In the genomic region with DNA sequence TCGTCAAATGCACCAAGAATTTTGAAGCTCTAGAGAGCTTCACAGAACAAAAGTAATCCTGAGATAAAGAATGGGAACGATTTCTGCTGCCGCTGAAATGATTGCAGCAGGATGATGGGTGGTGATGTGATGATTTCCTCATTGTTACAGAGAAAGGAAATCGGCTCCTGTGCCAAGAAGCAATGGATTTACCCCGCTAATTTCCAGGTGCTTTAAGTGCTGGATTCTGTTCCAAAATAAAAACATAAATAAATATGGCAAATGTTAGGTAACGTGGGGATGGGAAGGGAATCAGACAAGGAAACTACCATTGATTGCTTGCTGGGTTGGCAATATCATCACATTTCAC, we compare ENCODE assay signal across 19 cellular contexts.
DNase-seq lines count a peak whose midpoint lies in the region; ATAC-seq and TF ChIP-seq lines count a peak whose summit lies in the region.
"Had no signal": no experiment of that assay in that cellular context is flagged by ENCODE, and none has a peak within 500 bp of the region (broad histone marks: within the 10 kb centered on the region; RNA-seq: fewer than 3 reads in every experiment).

No MANE protein-coding gene starts in this region.

- no peaks in the 10 kb centered on the region for H3K36me3 Mint-ChIP-seq in WTC11
- no peaks in the 10 kb centered on the region for H3K36me3 Mint-ChIP-seq in neural progenitor cell
- H3K36me3 Mint-ChIP-seq: IgD-negative memory B cell had no signal

- H3K4me1 ChIP-seq in neural progenitor cell = peaks cover 16% of the 10 kb centered on the region
- H3K4me1 ChIP-seq: Caco-2, Peyer's patch had no signal

- no peaks in the 10 kb centered on the region for H3K79me2 ChIP-seq in neural progenitor cell (ENCODE audit: low read depth)

- H3K4me3 Mint-ChIP-seq in WTC11 (no peak overlapping the region), neural progenitor cell (no peak overlapping the region)
- H3K4me3 Mint-ChIP-seq: CD4-positive, alpha-beta T cell; IgD-negative memory B cell had no signal

- CTCF ChIA-PET in WTC11 (lab: Charles Lee) = no interaction called here

- peak overlapping the region; percentile 58 for H3K4me2 ChIP-seq in neural progenitor cell
- H3K4me2 ChIP-seq: BLaER1 had no signal

- H3K4me3 ChIP-seq in neural progenitor cell = no peak overlapping the region
- H3K4me3 ChIP-seq: BLaER1, Peyer's patch had no signal

- H3K27me3 Mint-ChIP-seq in WTC11 (ENCODE audit: low read depth) (no peaks in the 10 kb centered on the region), neural progenitor cell (ENCODE audit: insufficient read depth, low read depth) (no peaks in the 10 kb centered on the region)
- H3K27me3 Mint-ChIP-seq: CD4-positive, alpha-beta T cell; IgD-negative memory B cell had no signal

- H3K36me3 ChIP-seq in neural progenitor cell = no peaks in the 10 kb centered on the region
- H3K36me3 ChIP-seq: BLaER1, Peyer's patch had no signal

- peaks cover 11% of the 10 kb centered on the region for H3F3A ChIP-seq in neural progenitor cell (ENCODE audit: low read depth)

- H3K27ac ChIP-seq in neural progenitor cell = no peak overlapping the region
- H3K27ac ChIP-seq: 22Rv1, BLaER1, Peyer's patch had no signal

- H3K9ac ChIP-seq in neural progenitor cell = no peak overlapping the region
- H3K9ac ChIP-seq: BLaER1 had no signal

- no peaks in the 10 kb centered on the region for H3K27me3 ChIP-seq in neural progenitor cell
- H3K27me3 ChIP-seq: BLaER1, Peyer's patch had no signal

- H4K20me1 ChIP-seq in neural progenitor cell (ENCODE audit: low read depth) = no peaks in the 10 kb centered on the region
- H4K20me1 ChIP-seq: BLaER1 had no signal

- in situ Hi-C loops in GM13976 (cut with MboI; ENCODE audit: low sequenced_read_pairs, unreplicated experiment) = no loop called here

- H3K4me1 Mint-ChIP-seq in WTC11 (peaks cover 35% of the 10 kb centered on the region), neural progenitor cell (peaks cover 35% of the 10 kb centered on the region)
- H3K4me1 Mint-ChIP-seq: IgD-negative memory B cell had no signal

- no peak for TF ChIP-seq CTCF in WTC11 (IDR thresholded peaks at IDR 0.05)
- TF ChIP-seq CTCF in neural progenitor cell (IDR thresholded peaks at IDR 0.05) = no peak
- no peak for TF ChIP-seq CTCF in GM13976 (IDR thresholded peaks at IDR 0.05; ENCODE audit: borderline replicate concordance, control extremely low read depth, extremely low read depth, insufficient read depth, missing control alignments)

- H3K27ac Mint-ChIP-seq in WTC11 (0 out of 2 replicates have a peak overlapping the region, but pooled peaks have one; percentile 80), neural progenitor cell (no peak overlapping the region)
- H3K27ac Mint-ChIP-seq: CD4-positive, alpha-beta T cell; IgD-negative memory B cell had no signal

- H3K9me3 ChIP-seq in neural progenitor cell (ENCODE audit: low read depth) = no peaks in the 10 kb centered on the region
- H3K9me3 ChIP-seq: BLaER1, Caco-2, Peyer's patch had no signal

- peaks cover 10% of the 10 kb centered on the region for H3K9me3 Mint-ChIP-seq in WTC11
- no peaks in the 10 kb centered on the region for H3K9me3 Mint-ChIP-seq in neural progenitor cell
- H3K9me3 Mint-ChIP-seq: CD4-positive, alpha-beta T cell had no signal

- peak; percentile 22 for DNase-seq in NCI-H1092 treated with DMSO at 0.1 percent for 48 hours (lab: John Stamatoyannopoulos, UW)
- no peak for DNase-seq in NCI-H1092 (lab: John Stamatoyannopoulos, UW)
- DNase-seq in NCI-H345 (lab: John Stamatoyannopoulos, UW) = peak; percentile 27
- DNase-seq in NCI-H345 treated with DMSO at 0.1 percent for 48 hours (lab: John Stamatoyannopoulos, UW; ENCODE audit: unreplicated experiment) = no peak
- DNase-seq in WTC11 (ENCODE audit: low spot score) = no peak
- DNase-seq in neural progenitor cell (ENCODE audit: low spot score) = no peak
- DNase-seq in NCI-H226 = no peak
- no peak for DNase-seq in GM13976 (ENCODE audit: low spot score)
- DNase-seq: ACHN; Caco-2; CD4-positive, alpha-beta T cell; GOT3; NCI-H1930; NCI-H446 treated with DMSO at 0.1 percent for 48 hours; Peyer's patch had no signal

- ATAC-seq in WTC11 = peak; percentile 13
- ATAC-seq: SK-N-SH treated with all-trans-retinoic acid at 6 μM for 48 hours had no signal

- no peak overlapping the region for H2AFZ ChIP-seq in neural progenitor cell (replicated peaks)

- POLR2A ChIA-PET in WTC11 (lab: Charles Lee) = no interaction called here

TF ChIP-seq in WTC11, 78 proteins besides CTCF, POLR2A, EP300 and RAD21:
- TF ChIP-seq TEAD4 (CRISPR knock-in tag; IDR thresholded peaks at IDR 0.05) (no peak), ZNF232 (CRISPR knock-in tag; IDR thresholded peaks at IDR 0.05) (no peak), GRHL2 (CRISPR knock-in tag; IDR thresholded peaks at IDR 0.05; ENCODE audit: insufficient replicate concordance, severe bottlenecking) (no peak), RELA (CRISPR knock-in tag; IDR thresholded peaks at IDR 0.05; ENCODE audit: borderline replicate concordance) (no peak), FOXJ3 (CRISPR knock-in tag; IDR thresholded peaks at IDR 0.05; ENCODE audit: borderline replicate concordance) (no peak), ZNF121 (CRISPR knock-in tag; IDR thresholded peaks at IDR 0.05) (no peak)
- TF ChIP-seq, protein P1, sequence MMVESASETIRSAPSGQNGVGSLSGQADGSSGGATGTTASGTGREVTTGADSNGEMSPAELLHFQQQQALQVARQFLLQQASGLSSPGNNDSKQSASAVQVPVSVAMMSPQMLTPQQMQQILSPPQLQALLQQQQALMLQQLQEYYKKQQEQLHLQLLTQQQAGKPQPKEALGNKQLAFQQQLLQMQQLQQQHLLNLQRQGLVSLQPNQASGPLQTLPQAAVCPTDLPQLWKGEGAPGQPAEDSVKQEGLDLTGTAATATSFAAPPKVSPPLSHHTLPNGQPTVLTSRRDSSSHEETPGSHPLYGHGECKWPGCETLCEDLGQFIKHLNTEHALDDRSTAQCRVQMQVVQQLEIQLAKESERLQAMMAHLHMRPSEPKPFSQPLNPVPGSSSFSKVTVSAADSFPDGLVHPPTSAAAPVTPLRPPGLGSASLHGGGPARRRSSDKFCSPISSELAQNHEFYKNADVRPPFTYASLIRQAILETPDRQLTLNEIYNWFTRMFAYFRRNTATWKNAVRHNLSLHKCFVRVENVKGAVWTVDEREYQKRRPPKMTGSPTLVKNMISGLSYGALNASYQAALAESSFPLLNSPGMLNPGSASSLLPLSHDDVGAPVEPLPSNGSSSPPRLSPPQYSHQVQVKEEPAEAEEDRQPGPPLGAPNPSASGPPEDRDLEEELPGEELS (CRISPR knock-in tag; IDR thresholded peaks at IDR 0.05) = no peak

Comparison
In these comparisons a context has a peak if more than half of its experiments do, and no peak if none do; other contexts are left out.
1. DNase-seq: peak in NCI-H1092 treated with DMSO at 0.1 percent for 48 hours (single experiment) and NCI-H345 (single experiment); none in NCI-H1092 (single experiment), NCI-H345 treated with DMSO at 0.1 percent for 48 hours (single experiment), WTC11 (single experiment), neural progenitor cell (single experiment), NCI-H226 (single experiment) and GM13976 (single experiment).